Comparison of ENCODE assay signal across 14 cellular contexts in genomic region chr2:144480257-144480656, GRCh38. TPM values are rescaled to one million over a fixed set of nuclear protein-coding genes. Genes with fewer than 3 reads are reported as not detected.
DNase-seq lines count a peak whose midpoint lies in the region; ATAC-seq, FAIRE-seq and TF ChIP-seq lines count a peak whose summit lies in the region.
"Had no signal": no experiment of that assay in that cellular context is flagged by ENCODE, and none has a peak within 500 bp of the region (broad histone marks: within the 10 kb centered on the region; RNA-seq: fewer than 3 reads in every experiment).

No MANE protein-coding gene starts in this region.

- H3K4me3 ChIP-seq in astrocyte (ENCODE audit: insufficient read depth, low read depth, low read length): no peak overlapping the region
- no peak overlapping the region for H3K4me3 ChIP-seq in gastroesophageal sphincter

- no peak overlapping the region for H2AFZ ChIP-seq in astrocyte (ENCODE audit: low read depth, low read length)

- H3K4me1 Mint-ChIP-seq in astrocyte (ENCODE audit: low read depth, unreplicated experiment): peaks cover 63% of the 10 kb centered on the region
- H3K4me1 Mint-ChIP-seq in activated CD4-positive, alpha-beta memory T cell treated with anti-CD3 and anti-CD28 coated beads for 36 hours (ENCODE audit: low read depth): peaks cover 5% of the 10 kb centered on the region

- POLR2A ChIA-PET in activated CD4-positive, alpha-beta memory T cell treated with anti-CD3 and anti-CD28 coated beads for 36 hours (lab: Charles Lee): no interaction called here

- H3K36me3 Mint-ChIP-seq in astrocyte (ENCODE audit: low read depth, unreplicated experiment): peaks cover 7% of the 10 kb centered on the region
- no peaks in the 10 kb centered on the region for H3K36me3 Mint-ChIP-seq in activated CD4-positive, alpha-beta memory T cell treated with anti-CD3 and anti-CD28 coated beads for 36 hours
- H3K36me3 Mint-ChIP-seq: activated naive CD4-positive, alpha-beta T cell treated with anti-CD3 and anti-CD28 coated beads, Interleukin-2, amount 50 U/mL, for 72 hours had no signal

- TF ChIP-seq CTCF in astrocyte (IDR thresholded peaks at IDR 0.05; ENCODE audit: insufficient read depth, low read depth, low read length): no peak
- TF ChIP-seq CTCF in gastroesophageal sphincter (IDR thresholded peaks at IDR 0.05): no peak

- peaks cover 11% of the 10 kb centered on the region for H4K20me1 ChIP-seq in astrocyte (ENCODE audit: insufficient read depth, low read length)

- TF ChIP-seq POLR2A in gastroesophageal sphincter (IDR thresholded peaks at IDR 0.05): no peak

- peak; percentile 36 for DNase-seq in GM04503 (ENCODE audit: low read depth)
- peak; percentile 59 for DNase-seq in astrocyte (ENCODE audit: low read depth)
- peak; percentile 37 for DNase-seq in non-pigmented ciliary epithelial cell (ENCODE audit: low read depth)
- no peak for DNase-seq in NK-92 (lab: John Stamatoyannopoulos, UW; ENCODE audit: unreplicated experiment)
- DNase-seq in amygdala (lab: John Stamatoyannopoulos, UW): no peak
- DNase-seq in Ammon's horn (ENCODE audit: low spot score): no peak
- DNase-seq in activated CD4-positive, alpha-beta memory T cell treated with anti-CD3 and anti-CD28 coated beads for 36 hours: no peak
- DNase-seq: effector CD4-positive, alpha-beta T cell; hippocampal formation; NCI-H1694; stimulated activated naive B cell treated with anti-CD40 and anti-IgM and Interleukin-4, amounts not matched to agents 10 μg/mL and 1 μg/mL and 100 μg/mL, for 72 hours had no signal

- no peak overlapping the region for H3K27ac ChIP-seq in astrocyte (ENCODE audit: low read depth, low read length)
- peak overlapping the region in 1 of 4 donors; percentile 33 for H3K27ac ChIP-seq in gastroesophageal sphincter

- peak; percentile 51 for ATAC-seq in gastroesophageal sphincter
- ATAC-seq: activated naive CD4-positive, alpha-beta T cell treated with anti-CD3 and anti-CD28 coated beads, Interleukin-2, amount 50 U/mL, for 72 hours; stimulated activated naive B cell treated with anti-CD40 and anti-IgM and Interleukin-4, amounts not matched to agents 10 μg/mL and 1 μg/mL and 100 μg/mL, for 72 hours had no signal

- H3K36me3 ChIP-seq in astrocyte (ENCODE audit: insufficient read depth, low read length): no peaks in the 10 kb centered on the region
- no peaks in the 10 kb centered on the region for H3K36me3 ChIP-seq in gastroesophageal sphincter

- no peak overlapping the region for H3K9ac ChIP-seq in astrocyte (ENCODE audit: low read length)

- H3K79me2 ChIP-seq in astrocyte (ENCODE audit: insufficient read depth, low read length): no peaks in the 10 kb centered on the region

- H3K27ac Mint-ChIP-seq in astrocyte (ENCODE audit: unreplicated experiment): peak overlapping the region; percentile 70
- no peak overlapping the region for H3K27ac Mint-ChIP-seq in activated CD4-positive, alpha-beta memory T cell treated with anti-CD3 and anti-CD28 coated beads for 36 hours
- H3K27ac Mint-ChIP-seq: activated naive CD4-positive, alpha-beta T cell treated with anti-CD3 and anti-CD28 coated beads, Interleukin-2, amount 50 U/mL, for 72 hours; stimulated activated naive B cell treated with anti-CD40 and anti-IgM and Interleukin-4, amounts not matched to agents 10 μg/mL and 1 μg/mL and 100 μg/mL, for 72 hours had no signal

- H3K4me3 Mint-ChIP-seq in astrocyte (ENCODE audit: unreplicated experiment): no peak overlapping the region
- no peak overlapping the region for H3K4me3 Mint-ChIP-seq in activated CD4-positive, alpha-beta memory T cell treated with anti-CD3 and anti-CD28 coated beads for 36 hours
- H3K4me3 Mint-ChIP-seq: stimulated activated naive B cell treated with anti-CD40 and anti-IgM and Interleukin-4, amounts not matched to agents 10 μg/mL and 1 μg/mL and 100 μg/mL, for 72 hours had no signal

- H3K9me3 ChIP-seq in astrocyte (ENCODE audit: insufficient read depth, low read depth, low read length) (no peaks in the 10 kb centered on the region), gastroesophageal sphincter (no peaks in the 10 kb centered on the region)

- no peaks in the 10 kb centered on the region for H3K27me3 Mint-ChIP-seq in astrocyte (ENCODE audit: low read depth, unreplicated experiment)
- H3K27me3 Mint-ChIP-seq in activated CD4-positive, alpha-beta memory T cell treated with anti-CD3 and anti-CD28 coated beads for 36 hours: peaks cover 6% of the 10 kb centered on the region
- H3K27me3 Mint-ChIP-seq: stimulated activated naive B cell treated with anti-CD40 and anti-IgM and Interleukin-4, amounts not matched to agents 10 μg/mL and 1 μg/mL and 100 μg/mL, for 72 hours had no signal

- CTCF ChIA-PET in activated CD4-positive, alpha-beta memory T cell treated with anti-CD3 and anti-CD28 coated beads for 36 hours (lab: Charles Lee): interaction anchor here (0.6 to 0.7 kb wide), 2 partner anchors 44 to 50 kb away, joined by 3 read pairs; no protein-coding TSS in a partner anchor

- no peak for TF ChIP-seq EP300 in gastroesophageal sphincter (IDR thresholded peaks at IDR 0.05)

- no peaks in the 10 kb centered on the region for H3K9me3 Mint-ChIP-seq in astrocyte (ENCODE audit: unreplicated experiment)
- no peaks in the 10 kb centered on the region for H3K9me3 Mint-ChIP-seq in activated CD4-positive, alpha-beta memory T cell treated with anti-CD3 and anti-CD28 coated beads for 36 hours
- H3K9me3 Mint-ChIP-seq: activated naive CD4-positive, alpha-beta T cell treated with anti-CD3 and anti-CD28 coated beads, Interleukin-2, amount 50 U/mL, for 72 hours had no signal

- WGBS in gastroesophageal sphincter (ENCODE audit: low coverage in 1 of 2), 2 donors: 77 to 100% methylated on average over 1 of the region's 1 CpG

- peak; percentile 68 for FAIRE-seq in astrocyte (lab: Jason Lieb, UNC)

- intact Hi-C loops in activated CD4-positive, alpha-beta memory T cell treated with anti-CD3 and anti-CD28 coated beads for 36 hours (cut with micrococcal nuclease): no loop called here

- H3K4me1 ChIP-seq in astrocyte (ENCODE audit: insufficient read depth, low read length) (peaks cover 29% of the 10 kb centered on the region), gastroesophageal sphincter (peaks cover 0 to 37% (median 8%) of the 10 kb centered on the region in 3 donors)

- H3K27me3 ChIP-seq in astrocyte (ENCODE audit: insufficient read depth, low read length): no peaks in the 10 kb centered on the region
- H3K27me3 ChIP-seq in gastroesophageal sphincter: no peaks in the 10 kb centered on the region

- no peak overlapping the region for H3K4me2 ChIP-seq in astrocyte (ENCODE audit: low read length)

RNA-seq across cellular contexts. Expression of gene ZEB2, which starts 39.7 kb away (rescaled TPM):
- 84.9 and 90.9 TPM in 2 replicates for total RNA-seq in astrocyte
- 10 to 100 TPM; 42.3 to 95.7 (median 53.8) TPM for total RNA-seq in gastroesophageal sphincter
- 10 to 100 TPM; 16.8 to 17.1 TPM for total RNA-seq in activated CD4-positive, alpha-beta memory T cell treated with anti-CD3 and anti-CD28 coated beads for 36 hours
- total RNA-seq: G401 had no signal

Comparison
In these comparisons a context has a peak if more than half of its experiments do, and no peak if none do; other contexts are left out.
1. DNase-seq: peak in GM04503 (single experiment), astrocyte (single experiment) and non-pigmented ciliary epithelial cell (single experiment); none in NK-92 (single experiment), amygdala (0 of 56), Ammon's horn (single experiment) and activated CD4-positive, alpha-beta memory T cell treated with anti-CD3 and anti-CD28 coated beads for 36 hours (single experiment).